Comparison of ENCODE assay signal across 33 cellular contexts in the genomic region with DNA sequence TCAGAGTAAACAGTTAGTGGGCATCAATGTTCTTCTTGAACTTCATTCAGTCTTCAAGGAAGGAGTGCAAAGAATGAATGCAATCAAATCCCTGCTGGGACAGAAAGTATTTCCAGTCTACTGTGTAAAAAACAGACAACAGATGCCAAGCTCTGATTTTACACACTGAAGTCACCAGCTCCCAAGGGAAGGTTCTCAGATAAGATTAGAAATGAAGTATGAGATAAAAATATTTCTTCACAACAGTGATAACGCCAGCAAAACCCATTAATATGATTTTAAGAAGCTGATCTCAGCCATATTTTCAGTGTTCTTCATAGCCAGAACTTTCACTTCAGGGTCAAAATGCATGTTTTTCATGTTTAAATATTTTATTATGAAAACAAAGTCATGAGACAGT.
"Had no signal": no experiment of that assay in that cellular context is flagged by ENCODE, and none has a peak within 500 bp of the region (broad histone marks: within the 10 kb centered on the region; RNA-seq: fewer than 3 reads in every experiment).

No MANE protein-coding gene starts in this region.

- H3K27ac ChIP-seq: epithelial cell of prostate, esophagus squamous epithelium, parathyroid adenoma, psoas muscle, sigmoid colon, thyroid gland, upper lobe of right lung had no signal

- H3K27ac Mint-ChIP-seq: activated CD4-positive, alpha-beta memory T cell treated with anti-CD3 and anti-CD28 coated beads, Interleukin-2, amount 10 ng/mL, durations not matched to agents 7 days and 5 days; activated CD4-positive, alpha-beta T cell treated with anti-CD3 and anti-CD28 coated beads, Interleukin-2, amount 10 ng/mL, durations not matched to agents 7 days and 5 days; activated naive CD4-positive, alpha-beta T cell treated with anti-CD3 and anti-CD28 coated beads, Interleukin-2, amount 50 U/mL, for 24 hours; activated naive CD8-positive, alpha-beta T cell treated with anti-CD3 and anti-CD28 coated beads, Interleukin-2, amount 50 U/mL, for 24 hours; activated T-cell treated with anti-CD3 and anti-CD28 coated beads, Interleukin-2, amount 50 U/mL, for 24 hours; brain; mesothelial cell of epicardium; naive thymus-derived CD8-positive, alpha-beta T cell; stimulated activated memory B cell treated with anti-CD40 and anti-IgM and Interleukin-4, amounts not matched to agents 10 μg/mL and 1 μg/mL and 100 μg/mL, for 72 hours; stimulated activated naive CD8-positive, alpha-beta T cell treated with anti-CD3 and anti-CD28 coated beads, Interleukin-15, amount 100 ng/mL, for 72 hours; WTC11 had no signal

- H3K36me3 Mint-ChIP-seq: brain had no signal

- H3K4me3 ChIP-seq: esophagus squamous epithelium, psoas muscle, sigmoid colon, smooth muscle cell, thyroid gland, upper lobe of right lung had no signal

- H3K27me3 Mint-ChIP-seq: activated CD4-positive, alpha-beta memory T cell treated with anti-CD3 and anti-CD28 coated beads, Interleukin-2, amount 10 ng/mL, durations not matched to agents 7 days and 5 days; activated CD4-positive, alpha-beta T cell treated with anti-CD3 and anti-CD28 coated beads, Interleukin-2, amount 10 ng/mL, durations not matched to agents 7 days and 5 days; activated naive CD4-positive, alpha-beta T cell treated with anti-CD3 and anti-CD28 coated beads, Interleukin-2, amount 50 U/mL, for 24 hours; activated naive CD8-positive, alpha-beta T cell treated with anti-CD3 and anti-CD28 coated beads, Interleukin-2, amount 50 U/mL, for 24 hours; activated T-cell treated with anti-CD3 and anti-CD28 coated beads, Interleukin-2, amount 50 U/mL, for 24 hours; brain; naive thymus-derived CD8-positive, alpha-beta T cell; stimulated activated memory B cell treated with anti-CD40 and anti-IgM and Interleukin-4, amounts not matched to agents 10 μg/mL and 1 μg/mL and 100 μg/mL, for 72 hours; stimulated activated naive CD8-positive, alpha-beta T cell treated with anti-CD3 and anti-CD28 coated beads, Interleukin-15, amount 100 ng/mL, for 72 hours had no signal

- H3K4me3 Mint-ChIP-seq: activated CD4-positive, alpha-beta memory T cell treated with anti-CD3 and anti-CD28 coated beads, Interleukin-2, amount 10 ng/mL, durations not matched to agents 7 days and 5 days; activated CD4-positive, alpha-beta T cell treated with anti-CD3 and anti-CD28 coated beads, Interleukin-2, amount 10 ng/mL, durations not matched to agents 7 days and 5 days; activated naive CD4-positive, alpha-beta T cell treated with anti-CD3 and anti-CD28 coated beads, Interleukin-2, amount 50 U/mL, for 24 hours; activated naive CD8-positive, alpha-beta T cell treated with anti-CD3 and anti-CD28 coated beads, Interleukin-2, amount 50 U/mL, for 24 hours; activated T-cell treated with anti-CD3 and anti-CD28 coated beads, Interleukin-2, amount 50 U/mL, for 24 hours; brain; mesothelial cell of epicardium; naive thymus-derived CD8-positive, alpha-beta T cell; neural crest cell; stimulated activated memory B cell treated with anti-CD40 and anti-IgM and Interleukin-4, amounts not matched to agents 10 μg/mL and 1 μg/mL and 100 μg/mL, for 72 hours; stimulated activated naive CD8-positive, alpha-beta T cell treated with anti-CD3 and anti-CD28 coated beads, Interleukin-15, amount 100 ng/mL, for 72 hours; WTC11 had no signal

- H3K4me1 Mint-ChIP-seq: activated CD4-positive, alpha-beta memory T cell treated with anti-CD3 and anti-CD28 coated beads, Interleukin-2, amount 10 ng/mL, durations not matched to agents 7 days and 5 days; activated CD4-positive, alpha-beta T cell treated with anti-CD3 and anti-CD28 coated beads, Interleukin-2, amount 10 ng/mL, durations not matched to agents 7 days and 5 days; activated naive CD4-positive, alpha-beta T cell treated with anti-CD3 and anti-CD28 coated beads, Interleukin-2, amount 50 U/mL, for 24 hours; activated naive CD8-positive, alpha-beta T cell treated with anti-CD3 and anti-CD28 coated beads, Interleukin-2, amount 50 U/mL, for 24 hours; brain; naive thymus-derived CD8-positive, alpha-beta T cell; neural crest cell; stimulated activated memory B cell treated with anti-CD40 and anti-IgM and Interleukin-4, amounts not matched to agents 10 μg/mL and 1 μg/mL and 100 μg/mL, for 72 hours; stimulated activated naive CD8-positive, alpha-beta T cell treated with anti-CD3 and anti-CD28 coated beads, Interleukin-15, amount 100 ng/mL, for 72 hours had no signal

- DNase-seq: activated CD4-positive, alpha-beta memory T cell treated with anti-CD3 and anti-CD28 coated beads, Interleukin-2, amount 10 ng/mL, durations not matched to agents 7 days and 5 days; activated CD4-positive, alpha-beta T cell treated with anti-CD3 and anti-CD28 coated beads for 1 hour; activated CD4-positive, alpha-beta T cell treated with anti-CD3 and anti-CD28 coated beads, Interleukin-2, amount 10 ng/mL, durations not matched to agents 7 days and 5 days; activated CD8-positive, alpha-beta memory T cell treated with anti-CD3 and anti-CD28 coated beads, Interleukin-2, amount 50 U/mL, for 48 hours; activated gamma-delta T cell; activated naive CD8-positive, alpha-beta T cell treated with anti-CD3 and anti-CD28 coated beads, Interleukin-2, amount 50 U/mL, for 24 hours; activated T-cell treated with anti-CD3 and anti-CD28 coated beads, Interleukin-2, amount 50 U/mL, for 24 hours; anterior cingulate cortex; caudate nucleus; effector CD8-positive, alpha-beta T cell; esophagus squamous epithelium; head of caudate nucleus; hippocampal formation; naive thymus-derived CD8-positive, alpha-beta T cell; nucleus accumbens; psoas muscle; sigmoid colon; stimulated activated CD4-positive, alpha-beta T cell treated with anti-CD3 and anti-CD28 coated beads, Interleukin-1b, Interleukin-23, amount 100 ng/mL, for 48 hours; stimulated activated CD4-positive, alpha-beta T cell treated with anti-CD3 and anti-CD28 coated beads, Interleukin-4, amount 100 ng/mL, for 4 hours; stimulated activated CD8-positive, alpha-beta memory T cell treated with anti-CD3 and anti-CD28 coated beads, Interleukin-4, amount 100 ng/mL, for 48 hours; stimulated activated naive CD8-positive, alpha-beta T cell treated with anti-CD3 and anti-CD28 coated beads, Interleukin-15, amount 100 ng/mL, for 72 hours; T-helper 2 cell; thyroid gland; upper lobe of right lung had no signal
